In genomic region chr11:74702383-74703007, GRCh38 we compare ENCODE assay signal across 8 cellular contexts. TPM values are rescaled to one million over a fixed set of nuclear protein-coding genes. Genes with fewer than 3 reads are reported as not detected.
DNase-seq lines count a peak whose midpoint lies in the region; ATAC-seq, FAIRE-seq and TF ChIP-seq lines count a peak whose summit lies in the region.

No MANE protein-coding gene starts in this region.

- no peak for TF ChIP-seq EP300 in GM12878 (IDR thresholded peaks at IDR 0.05; ENCODE audit: borderline replicate concordance in 1 of 2, control insufficient read depth in 1 of 2, low read depth in 2 of 2, low read length in 2 of 2)

- no peak overlapping the region for H3K9ac ChIP-seq in GM12878 (ENCODE audit: control insufficient read depth, insufficient read depth, low read length)

- POLR2A ChIA-PET in GM12878 (lab: Charles Lee): no interaction called here

- no peaks in the 10 kb centered on the region for H4K20me1 ChIP-seq in GM12878 (ENCODE audit: control insufficient read depth, insufficient read depth)

- WGBS in GM12878 (ENCODE audit: insufficient coverage, insufficient replicate concordance, low lambda C conversion rate, missing lambda C conversion rate): 19% methylated on average over 15 of the region's 15 CpGs

- no peaks in the 10 kb centered on the region for H3K79me2 ChIP-seq in GM12878 (ENCODE audit: control insufficient read depth, insufficient read depth, low read length)

- TF ChIP-seq CTCF in GM12878 (IDR thresholded peaks at IDR 0.05 in 2 of 3, conservative IDR thresholded peaks at IDR 0.05 in 1 of 3; ENCODE audit: control insufficient read depth in 2 of 3, extremely low read depth in 1 of 3, insufficient read depth in 1 of 3, low read depth in 3 of 3, low read length in 3 of 3): peak; percentile 82 to 94 (median 91)

- BruUV-seq in GM12878 (replicated peaks; lab: Mats Ljungman, UMichigan): no TSS peak

- no peak overlapping the region for H3K4me2 ChIP-seq in GM12878 (ENCODE audit: control insufficient read depth, insufficient read depth)

- H3K4me3 ChIP-seq in GM12878: no peak overlapping the region

- no peak overlapping the region for H3K27ac ChIP-seq in GM12878 (ENCODE audit: control insufficient read depth, insufficient read depth)

- no peaks in the 10 kb centered on the region for H3K9me3 ChIP-seq in GM12878 (replicated peaks; ENCODE audit: control insufficient read depth, insufficient read depth, low read length)

- H2AFZ ChIP-seq in GM12878 (ENCODE audit: control insufficient read depth, low read depth, low read length): no peak overlapping the region

- RAD21 ChIA-PET in GM12878 (lab: Charles Lee; ENCODE audit: unreplicated experiment): interaction anchor here (1.0 to 3.0 kb wide), 6 partner anchors 10 to 172 kb away, joined by 3 to 27 read pairs (median 4); no protein-coding TSS in a partner anchor

- TF ChIP-seq RAD21 in GM12878 (IDR thresholded peaks at IDR 0.05; ENCODE audit: insufficient read depth, low read depth, low read length): peak; percentile 69

- no peaks in the 10 kb centered on the region for H3K4me1 ChIP-seq in GM12878 (ENCODE audit: control insufficient read depth, insufficient read depth, low read length)

- no peak for TF ChIP-seq POLR2A in GM12878 (IDR thresholded peaks at IDR 0.05; ENCODE audit: low read depth, low read length)

- intact Hi-C loops in GM12878 (cut with micrococcal nuclease; ENCODE audit: unreplicated experiment): loop anchor here (1.0 to 5.0 kb wide), 2 partner anchors 35 to 168 kb away; no protein-coding TSS in a partner anchor

- DNase-seq in AG20443 (ENCODE audit: low spot score) (peak; percentile 87), GM19239 (ENCODE audit: insufficient read length, low spot score) (peak; percentile 72), NCI-H1930 (lab: John Stamatoyannopoulos, UW) (peak; percentile 40 to 47), UCSD-AML1 (lab: John Stamatoyannopoulos, UW; ENCODE audit: unreplicated experiment) (peak; percentile 52), GM12878 (ENCODE audit: low read depth, low spot score) (no peak), iPS-NIHi11 (ENCODE audit: low spot score) (peak; percentile 86)
- peak; percentile 67 for DNase-seq in stimulated activated CD4-positive, alpha-beta T cell treated with anti-CD3 and anti-CD28 coated beads, Interleukin-15, amount 100 ng/mL, for 24 hours

- ATAC-seq in GM12878 (peak; percentile 92), GM21447 (IDR thresholded peaks at IDR 0.05; ENCODE audit: unreplicated experiment) (no peak)

- in situ Hi-C loops in GM12878 (cut with MboI): no loop called here

- FAIRE-seq in GM19239 (lab: Jason Lieb, UNC) (peak; percentile 90), GM12878 (lab: Jason Lieb, UNC) (peak; percentile 94)

- CTCF ChIA-PET in GM12878 (lab: Yijun Ruan, JAX): interaction anchor here (0.6 to 4.3 kb wide), 35 partner anchors 9 to 546 kb away, joined by 3 to 55 read pairs (median 4); partner anchors contain the start of gene RNF169

- H3K27me3 ChIP-seq in GM12878 (replicated peaks in 1 of 2; ENCODE audit: control insufficient read depth in 2 of 2, insufficient read depth in 2 of 2, low read length in 1 of 2): no peaks in the 10 kb centered on the region; a peak in 1 of 4 replicates

- SMC1A ChIA-PET in GM12878 (lab: Charles Lee; ENCODE audit: uncharacterized antibody, unreplicated experiment): interaction anchor here (0.7 to 4.2 kb wide), 10 partner anchors 24 to 207 kb away, joined by 3 to 28 read pairs (median 4); no protein-coding TSS in a partner anchor

- H3K36me3 ChIP-seq in GM12878 (ENCODE audit: control insufficient read depth in 2 of 2, insufficient read depth in 2 of 2, low read length in 1 of 2): no peaks in the 10 kb centered on the region

TF ChIP-seq in GM12878, 131 proteins besides CTCF, POLR2A, EP300 and RAD21:
- TF ChIP-seq SMC3 (IDR thresholded peaks at IDR 0.05; ENCODE audit: borderline replicate concordance, low read length): peak; percentile 86
- no peak for TF ChIP-seq E2F8 (IDR thresholded peaks at IDR 0.05; ENCODE audit: low read depth, partially characterized antibody)
- TF ChIP-seq YY1 (IDR thresholded peaks at IDR 0.05; ENCODE audit: low read depth, low read length): 0 out of 2 replicates have a peak, but pooled peaks have one; percentile 36
TF ChIP-seq in GM12878: peak in this region for 2.

RNA-seq across cellular contexts. Expression of gene CHRDL2, which starts 28.7 kb away (rescaled TPM):
- not detected in 2 replicates for total RNA-seq in GM12878 (2013; cell fraction: nucleolus; rRNA removed)
- total RNA-seq in GM12878 (2014; rRNA removed): not detected in 2 replicates
- not detected in 2 replicates for total RNA-seq in GM12878 (2014; rRNA removed; fragmentation: Illumina TruSeq; extraction: Trizol)
- total RNA-seq in GM12878 (2021): not detected in 2 replicates
- not detected for polyA plus RNA-seq in GM12878 (2011; ENCODE audit: low read depth)
- polyA plus RNA-seq in GM12878 (2011; rRNA removed): not detected in 2 replicates
- polyA plus RNA-seq in GM12878 (2011; cell fraction: cytosol; rRNA removed): not detected in 2 replicates
- polyA plus RNA-seq in GM12878 (2011; cell fraction: nucleus; rRNA removed): not detected in 2 replicates
- not detected in 2 replicates for polyA plus RNA-seq in GM12878 (2012)
- not detected in 2 replicates for polyA plus RNA-seq in GM12878 (2014; fragmentation: Illumina TruSeq; extraction: Trizol)
- not detected for polyA plus RNA-seq in GM12878 (2014; fragmentation: Nextera tagmentation; extraction: Ambion mirVana)
- polyA plus RNA-seq in GM12878 (2014; rRNA removed): not detected in 2 replicates
- polyA plus RNA-seq in GM12878 (2016; fragmentation: Nextera tagmentation; extraction: Ambion mirVana): not detected
- not detected in 2 replicates for polyA minus RNA-seq in GM12878 (2011; rRNA and poly(A)+ RNA removed)
- polyA minus RNA-seq in GM12878 (2011; cell fraction: cytosol; rRNA and poly(A)+ RNA removed): not detected in 2 replicates
- not detected in 2 replicates for polyA minus RNA-seq in GM12878 (2011; cell fraction: nucleus; rRNA and poly(A)+ RNA removed)

RNA-seq across cellular contexts. Expression of gene RNF169, which starts 46.2 kb away (rescaled TPM):
- total RNA-seq in GM12878 (2013; cell fraction: nucleolus; rRNA removed): 35.5 and 35.8 TPM in 2 replicates
- 12.1 and 14.0 TPM in 2 replicates for total RNA-seq in GM12878 (2014; rRNA removed)
- 13.2 and 14.1 TPM in 2 replicates for total RNA-seq in GM12878 (2014; rRNA removed; fragmentation: Illumina TruSeq; extraction: Trizol)
- 12.8 and 13.1 TPM in 2 replicates for total RNA-seq in GM12878 (2021)
- 3.3 TPM for polyA plus RNA-seq in GM12878 (2011; ENCODE audit: low read depth)
- polyA plus RNA-seq in GM12878 (2011; rRNA removed): 12.0 and 14.8 TPM in 2 replicates
- 6.0 and 7.4 TPM in 2 replicates for polyA plus RNA-seq in GM12878 (2011; cell fraction: cytosol; rRNA removed)
- 9.8 and 11.9 TPM in 2 replicates for polyA plus RNA-seq in GM12878 (2011; cell fraction: nucleus; rRNA removed)
- polyA plus RNA-seq in GM12878 (2012): 4.7 and 5.2 TPM in 2 replicates
- polyA plus RNA-seq in GM12878 (2014; fragmentation: Illumina TruSeq; extraction: Trizol): 7.5 and 9.8 TPM in 2 replicates
- under 1 TPM; 0.32 to 0.42 TPM for polyA plus RNA-seq in GM12878 (2014; fragmentation: Nextera tagmentation; extraction: Ambion mirVana)
- polyA plus RNA-seq in GM12878 (2014; rRNA removed): 5.1 and 5.2 TPM in 2 replicates
- under 1 TPM; 0.74 to 0.97 TPM for polyA plus RNA-seq in GM12878 (2016; fragmentation: Nextera tagmentation; extraction: Ambion mirVana)
- 32.6 and 32.9 TPM in 2 replicates for polyA minus RNA-seq in GM12878 (2011; rRNA and poly(A)+ RNA removed)
- 10.6 and 11.4 TPM in 2 replicates for polyA minus RNA-seq in GM12878 (2011; cell fraction: cytosol; rRNA and poly(A)+ RNA removed)
- 20.8 and 27.7 TPM in 2 replicates for polyA minus RNA-seq in GM12878 (2011; cell fraction: nucleus; rRNA and poly(A)+ RNA removed)
